In the genomic region with DNA sequence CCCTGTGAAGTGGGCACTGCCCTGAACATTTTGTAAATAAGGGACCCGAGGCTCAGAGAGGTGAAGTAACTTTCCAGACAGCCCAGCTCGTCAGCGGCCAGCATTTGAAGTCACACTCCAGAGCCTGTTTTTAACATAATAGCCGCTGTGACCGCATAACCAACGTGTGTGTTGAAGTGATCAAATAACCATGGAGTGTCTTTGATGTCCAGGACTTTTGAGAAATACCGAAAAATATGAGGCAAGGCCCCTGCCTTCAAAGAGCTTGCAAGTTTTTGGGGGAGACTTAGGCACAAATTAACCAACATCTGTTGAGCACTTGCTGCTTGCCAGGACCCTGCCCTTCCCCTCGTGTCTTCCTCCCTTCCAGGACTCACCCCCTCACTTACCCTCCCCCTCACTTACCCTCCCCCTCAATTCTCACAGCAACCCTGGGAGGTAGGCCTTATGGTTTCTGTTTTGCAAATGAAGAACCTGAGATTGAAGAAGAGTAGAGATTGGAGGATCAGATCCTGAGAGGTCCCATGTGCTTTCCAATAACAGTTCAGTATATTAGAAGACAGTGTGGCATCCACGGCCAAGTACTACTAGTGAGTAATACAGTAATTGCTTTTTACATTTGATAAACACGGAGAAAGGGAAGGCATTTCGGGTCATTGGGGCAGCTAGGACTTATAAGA, we compare ENCODE assay signal across 7 cellular contexts. TPM values are rescaled to one million over a fixed set of nuclear protein-coding genes. Genes with fewer than 3 reads are reported as not detected.
DNase-seq lines count a peak whose midpoint lies in the region; ATAC-seq and TF ChIP-seq lines count a peak whose summit lies in the region.

No MANE protein-coding gene starts in this region.

- TF ChIP-seq POLR2A in lower leg skin (IDR thresholded peaks at IDR 0.05) = no peak

- intact Hi-C loops in lower leg skin (cut with DNase I; ENCODE audit: low total_unique reads) = no loop called here

- TF ChIP-seq CTCF in WERI-Rb-1 (IDR thresholded peaks at IDR 0.05; ENCODE audit: low read depth, low read length) (no peak), coronary artery (IDR thresholded peaks at IDR 0.05) (no peak), lower leg skin (IDR thresholded peaks at IDR 0.05) (no peak)

- H3K36me3 ChIP-seq in WERI-Rb-1 = peaks cover 19% of the 10 kb centered on the region

- H3K9me3 ChIP-seq in WERI-Rb-1 (ENCODE audit: severe bottlenecking) = no peaks in the 10 kb centered on the region

- H3K27me3 ChIP-seq in WERI-Rb-1 (ENCODE audit: insufficient read depth, low read depth, severe bottlenecking) = no peaks in the 10 kb centered on the region

- DNase-seq in NCI-H2029 treated with DMSO at 0.1 percent for 48 hours (lab: John Stamatoyannopoulos, UW) (peak; percentile 53), WERI-Rb-1 (peak; percentile 18), coronary artery (ENCODE audit: low spot score) (no peak), lower leg skin (ENCODE audit: low spot score in 2 of 2) (peak in 1 of 2 donors; percentile 19)
- peak; percentile 9 to 43 (median 26) for DNase-seq in stimulated activated CD4-positive, alpha-beta T cell treated with anti-CD3 and anti-CD28 coated beads, TNF-alpha, amount 100 ng/mL, for 48 hours (ENCODE audit: low read depth in 3 of 3)

- H3K27ac ChIP-seq in WERI-Rb-1 (peak overlapping the region; percentile 94), coronary artery (peak overlapping the region; percentile 93)

- ATAC-seq in GM18498 (IDR thresholded peaks at IDR 0.05; ENCODE audit: unreplicated experiment) (peak; percentile 46), HG02610 (IDR thresholded peaks at IDR 0.05; ENCODE audit: unreplicated experiment) (peak; percentile 53)

- 14 to 18% methylated on average over 11 of the region's 11 CpGs for WGBS in lower leg skin, 2 donors

- H3K4me3 ChIP-seq in WERI-Rb-1 (ENCODE audit: low read depth, low read length) = peak overlapping the region; percentile 80
- peak overlapping the region; percentile 86 for H3K4me3 ChIP-seq in coronary artery
- peak overlapping the region; percentile 53 for H3K4me3 ChIP-seq in lower leg skin (ENCODE audit: low read depth, poor library complexity, severe bottlenecking)

RNA-seq across cellular contexts. Expression of a gene that starts 1.3 kb away (rescaled TPM):
- 10 to 100 TPM; 17.9 to 38.9 (median 31.1) TPM for total RNA-seq in lower leg skin
